In genomic region chr5:148401604-148402003, GRCh38 we compare ENCODE assay signal across 11 cellular contexts. TPM values are rescaled to one million over a fixed set of nuclear protein-coding genes. Genes with fewer than 3 reads are reported as not detected.
A peak's percentile ranks its signal among the peaks of the same experiment; 100 is the strongest.
DNase-seq lines count a peak whose midpoint lies in the region; ATAC-seq, FAIRE-seq and TF ChIP-seq lines count a peak whose summit lies in the region.
"Had no signal": no experiment of that assay in that cellular context is flagged by ENCODE, and none has a peak within 500 bp of the region (broad histone marks: within the 10 kb centered on the region; RNA-seq: fewer than 3 reads in every experiment).

No MANE protein-coding gene starts in this region.

- 77 to 78% methylated on average over 2 of the region's 2 CpGs for WGBS in pancreas, 2 donors

- H3K27ac Mint-ChIP-seq in CD8-positive, alpha-beta T cell: peak overlapping the region; percentile 45
- H3K27ac Mint-ChIP-seq in dendritic cell treated with granulocyte-macrophage colony-stimulating factor and Interleukin-4, amounts not matched to agents 40 ng/mL and 50 ng/mL, for 4 days: peak overlapping the region; percentile 32
- H3K27ac Mint-ChIP-seq: T-helper 1 cell treated with Interleukin-12 subunit alpha and Interleukin-12 subunit beta and Interleukin-4 antibody, amounts not matched to agents 30 μg/mL and 1 μg/mL, for 36 hours had no signal

- no peak overlapping the region for H3K27ac ChIP-seq in CD8-positive, alpha-beta T cell (ENCODE audit: low read depth, low read length)
- peak overlapping the region in 1 of 4 donors; percentile 9 for H3K27ac ChIP-seq in pancreas

- no peaks in the 10 kb centered on the region for H3K4me1 ChIP-seq in CD8-positive, alpha-beta T cell (ENCODE audit: insufficient read depth, low read length)
- peaks cover 14 to 23% (median 22%) of the 10 kb centered on the region in 3 donors for H3K4me1 ChIP-seq in pancreas

- no peak overlapping the region for H3K4me3 Mint-ChIP-seq in CD8-positive, alpha-beta T cell
- no peak overlapping the region for H3K4me3 Mint-ChIP-seq in dendritic cell treated with granulocyte-macrophage colony-stimulating factor and Interleukin-4, amounts not matched to agents 40 ng/mL and 50 ng/mL, for 4 days
- H3K4me3 Mint-ChIP-seq: activated T-cell treated with anti-CD3 and anti-CD28 coated beads, Interleukin-2, amount 50 U/mL, for 4 hours; T-helper 1 cell treated with Interleukin-12 subunit alpha and Interleukin-12 subunit beta and Interleukin-4 antibody, amounts not matched to agents 30 μg/mL and 1 μg/mL, for 36 hours had no signal

- TF ChIP-seq CTCF in CD8-positive, alpha-beta T cell (IDR thresholded peaks at IDR 0.05): no peak
- no peak for TF ChIP-seq CTCF in pancreas (IDR thresholded peaks at IDR 0.05)

- H3K27me3 Mint-ChIP-seq in CD8-positive, alpha-beta T cell (ENCODE audit: low read depth): no peaks in the 10 kb centered on the region
- no peaks in the 10 kb centered on the region for H3K27me3 Mint-ChIP-seq in dendritic cell treated with granulocyte-macrophage colony-stimulating factor and Interleukin-4, amounts not matched to agents 40 ng/mL and 50 ng/mL, for 4 days

- no peak for ATAC-seq in CD8-positive, alpha-beta T cell
- no peak for ATAC-seq in pancreas
- ATAC-seq: activated T-cell treated with anti-CD3 and anti-CD28 coated beads, Interleukin-2, amount 50 U/mL, for 4 hours had no signal

- H3K4me3 ChIP-seq in CD8-positive, alpha-beta T cell (ENCODE audit: low read depth, low read length): no peak overlapping the region
- H3K4me3 ChIP-seq in pancreas: no peak overlapping the region

- H3K4me1 Mint-ChIP-seq in CD8-positive, alpha-beta T cell (ENCODE audit: low read depth): peaks cover 36% of the 10 kb centered on the region
- H3K4me1 Mint-ChIP-seq in dendritic cell treated with granulocyte-macrophage colony-stimulating factor and Interleukin-4, amounts not matched to agents 40 ng/mL and 50 ng/mL, for 4 days (ENCODE audit: low read depth): peaks cover 42% of the 10 kb centered on the region

- POLR2A ChIA-PET in CD8-positive, alpha-beta T cell (lab: Charles Lee): no interaction called here

- FAIRE-seq in pancreas (lab: Jason Lieb, UNC) (peak; percentile 32), GM12891 (lab: Jason Lieb, UNC) (no peak)

- peaks cover 87% of the 10 kb centered on the region for H3K36me3 Mint-ChIP-seq in CD8-positive, alpha-beta T cell
- H3K36me3 Mint-ChIP-seq in dendritic cell treated with granulocyte-macrophage colony-stimulating factor and Interleukin-4, amounts not matched to agents 40 ng/mL and 50 ng/mL, for 4 days (ENCODE audit: low read depth): peaks cover 70% of the 10 kb centered on the region

- H3K27me3 ChIP-seq in CD8-positive, alpha-beta T cell (ENCODE audit: insufficient read depth, low read length): no peaks in the 10 kb centered on the region
- no peaks in the 10 kb centered on the region for H3K27me3 ChIP-seq in pancreas

- DNase-seq in CD8-positive, alpha-beta T cell: no peak
- peak; percentile 11 to 26 for DNase-seq in Kasumi-1 (lab: John Stamatoyannopoulos, UW)
- DNase-seq in pancreas: no peak
- no peak for DNase-seq in GM12891 (ENCODE audit: insufficient read length, low spot score)
- no peak for DNase-seq in NCI-H748 (lab: John Stamatoyannopoulos, UW; ENCODE audit: unreplicated experiment)
- DNase-seq in ureter (ENCODE audit: low spot score): no peak
- no peak for DNase-seq in NCI-H1417 treated with DMSO at 0.1 percent for 48 hours (lab: John Stamatoyannopoulos, UW)
- DNase-seq: activated T-cell treated with anti-CD3 and anti-CD28 coated beads, Interleukin-2, amount 50 U/mL, for 4 hours; NCI-H526 had no signal

- peaks cover 55% of the 10 kb centered on the region for H3K36me3 ChIP-seq in CD8-positive, alpha-beta T cell (ENCODE audit: insufficient read depth, low read length)
- H3K36me3 ChIP-seq in pancreas: peaks cover 0 to 34% (median 3%) of the 10 kb centered on the region in 3 donors

- CTCF ChIA-PET in CD8-positive, alpha-beta T cell (lab: Charles Lee): interaction anchor here (1.8 kb wide), 1 partner anchor 42 kb away, joined by 5 read pairs; no protein-coding TSS in a partner anchor

- no peaks in the 10 kb centered on the region for H3K9me3 ChIP-seq in CD8-positive, alpha-beta T cell (ENCODE audit: low read length)
- no peaks in the 10 kb centered on the region for H3K9me3 ChIP-seq in pancreas

- TF ChIP-seq POLR2A in GM12891 (IDR thresholded peaks at IDR 0.05; ENCODE audit: low read depth, low read length): no peak

- H3K9me3 Mint-ChIP-seq in CD8-positive, alpha-beta T cell: no peaks in the 10 kb centered on the region
- H3K9me3 Mint-ChIP-seq in dendritic cell treated with granulocyte-macrophage colony-stimulating factor and Interleukin-4, amounts not matched to agents 40 ng/mL and 50 ng/mL, for 4 days: no peaks in the 10 kb centered on the region
- H3K9me3 Mint-ChIP-seq: activated T-cell treated with anti-CD3 and anti-CD28 coated beads, Interleukin-2, amount 50 U/mL, for 4 hours; T-helper 1 cell treated with Interleukin-12 subunit alpha and Interleukin-12 subunit beta and Interleukin-4 antibody, amounts not matched to agents 30 μg/mL and 1 μg/mL, for 36 hours had no signal

- intact Hi-C loops in CD8-positive, alpha-beta T cell (cut with DNase I, micrococcal nuclease): no loop called here
- intact Hi-C loops in dendritic cell treated with granulocyte-macrophage colony-stimulating factor and Interleukin-4, amounts not matched to agents 40 ng/mL and 50 ng/mL, for 4 days (cut with micrococcal nuclease): no loop called here
- intact Hi-C loops in pancreas (cut with DNase I): no loop called here

TF ChIP-seq in GM12891, 5 proteins besides CTCF, POLR2A, EP300 and RAD21:
- no peak for TF ChIP-seq SPI1 (IDR thresholded peaks at IDR 0.05; ENCODE audit: low read depth, low read length)
- TF ChIP-seq TAF1 (IDR thresholded peaks at IDR 0.05; ENCODE audit: low read depth, low read length): no peak
- no peak for TF ChIP-seq POU2F2 (IDR thresholded peaks at IDR 0.05; ENCODE audit: low read depth, low read length)

RNA-seq across cellular contexts. Expression of gene FBXO38, which starts 17.8 kb away (rescaled TPM):
- total RNA-seq in CD8-positive, alpha-beta T cell: 10 to 100 TPM; 45.5 to 48.7 TPM
- total RNA-seq in pancreas (10 to 100 TPM; 14.0 to 24.3 (median 17.0) TPM), ureter (94.8 TPM)
- polyA plus RNA-seq in pancreas: 10 to 100 TPM in 1 of 2 donors, 1 to 10 TPM in 1; 7.0 to 11.5 TPM
- polyA plus RNA-seq in GM12891 (2012; ENCODE audit: low read depth, missing spikeins): 12.7 TPM

Comparison
In these comparisons a context has a peak if more than half of its experiments do, and no peak if none do; other contexts are left out.
1. DNase-seq: peak in Kasumi-1 (2 of 2); none in CD8-positive, alpha-beta T cell (0 of 7), pancreas (0 of 6), GM12891 (single experiment), NCI-H748 (single experiment), ureter (single experiment) and NCI-H1417 treated with DMSO at 0.1 percent for 48 hours (single experiment).